In the genomic region with DNA sequence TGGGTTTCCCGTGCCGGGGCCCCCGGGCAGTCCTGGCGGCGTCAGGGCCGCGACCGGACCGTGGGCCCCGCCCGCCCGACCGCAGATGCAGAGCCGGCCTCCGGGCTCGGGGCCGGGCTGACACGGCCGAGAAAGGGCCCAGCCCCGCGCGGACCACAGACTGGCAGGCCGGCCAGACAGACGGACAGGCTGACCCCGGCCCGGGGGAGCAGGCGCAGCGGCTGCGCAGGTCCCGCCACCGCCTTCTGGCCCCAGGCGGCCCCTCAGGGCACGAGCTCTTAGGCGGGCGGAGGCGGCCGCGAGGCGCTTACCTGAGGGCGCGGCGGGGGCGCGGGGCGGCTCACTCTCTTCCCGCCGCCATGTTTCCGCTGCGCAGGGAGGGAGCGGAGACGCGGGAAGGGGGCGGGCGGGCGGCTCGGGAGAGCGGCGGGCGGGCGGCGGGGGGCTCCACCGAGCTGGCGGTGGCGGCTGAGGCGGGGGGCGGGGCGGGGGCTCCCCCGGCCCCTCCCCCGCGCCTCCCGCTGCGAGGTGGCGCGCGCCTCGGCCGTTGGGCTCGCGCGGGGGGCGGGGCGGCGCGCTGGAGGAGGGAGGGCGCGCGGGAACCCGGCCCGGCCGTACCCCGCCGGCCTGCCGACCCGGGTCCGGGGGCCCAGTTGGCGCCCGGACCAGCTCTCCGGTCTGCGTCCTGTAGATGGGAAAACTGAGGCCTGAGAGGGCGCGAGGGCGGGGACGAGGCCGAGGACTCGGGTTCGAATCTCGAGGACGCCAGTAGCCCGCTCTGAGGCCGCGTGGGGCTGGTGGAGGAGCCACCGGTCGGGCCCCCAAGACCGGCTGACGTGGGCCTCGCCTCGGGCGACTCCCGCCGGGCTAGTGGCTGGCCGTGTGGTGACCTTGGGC, we compare ENCODE assay signal across 8 cellular contexts. TPM values are rescaled to one million over a fixed set of nuclear protein-coding genes. Genes with fewer than 3 reads are reported as not detected.
DNase-seq lines count a peak whose midpoint lies in the region; ATAC-seq and TF ChIP-seq lines count a peak whose summit lies in the region.

A gene (minus strand): TSS at position 559 of the 897 bp plus-strand sequence. CDS start 56,173 bp downstream, outside the sequence.

- POLR2A ChIA-PET in Caco-2 (lab: Charles Lee) (no interaction called here), IMR-90 (lab: Charles Lee; ENCODE audit: unreplicated experiment) (interaction anchor here (1.0 kb wide), 1 partner anchor 14 kb away, joined by 4 read pairs; no protein-coding TSS in a partner anchor)

- peaks cover 22% of the 10 kb centered on the region for H3K4me1 Mint-ChIP-seq in Caco-2 (ENCODE audit: low read depth, unreplicated experiment)
- peaks cover 22% of the 10 kb centered on the region for H3K4me1 Mint-ChIP-seq in activated naive CD8-positive, alpha-beta T cell treated with anti-CD3 and anti-CD28 coated beads, Interleukin-2, amount 50 U/mL, for 24 hours

- TF ChIP-seq POLR2A in IMR-90 (IDR thresholded peaks at IDR 0.05; ENCODE audit: low read depth, low read length), result no peak; the same call in 1 of the 2 replicates

- peak within 1 kb of the TSS; percentile 98 for H3K14ac ChIP-seq in IMR-90 (replicated peaks; ENCODE audit: low read depth, low read length)

- H3K4ac ChIP-seq in IMR-90 (ENCODE audit: low read depth, low read length), result peak within 1 kb of the TSS; percentile 93

- peak within 1 kb of the TSS; percentile 37; the same call in 1 of the 3 replicates for H2BK15ac ChIP-seq in IMR-90 (ENCODE audit: low read depth, low read length)

- no peaks in the 10 kb centered on the region for H3K36me3 Mint-ChIP-seq in Caco-2 (ENCODE audit: insufficient read depth, unreplicated experiment)
- H3K36me3 Mint-ChIP-seq in activated naive CD8-positive, alpha-beta T cell treated with anti-CD3 and anti-CD28 coated beads, Interleukin-2, amount 50 U/mL, for 24 hours (ENCODE audit: low read depth), result peaks cover 3% of the 10 kb centered on the region

- no peaks in the 10 kb centered on the region for H3K9me3 ChIP-seq in Caco-2
- no peaks in the 10 kb centered on the region for H3K9me3 ChIP-seq in IMR-90 (ENCODE audit: control insufficient read depth, insufficient read depth, low read length)
- H3K9me3 ChIP-seq in right atrium auricular region, result no peaks in the 10 kb centered on the region

- H3K27ac ChIP-seq in IMR-90 (ENCODE audit: insufficient read depth, low read length) (peak within 1 kb of the TSS; percentile 82), right atrium auricular region (peak within 1 kb of the TSS; percentile 97 to 99), rectal smooth muscle tissue (ENCODE audit: low read depth, low read length) (peak within 1 kb of the TSS; percentile 97)

- peak within 1 kb of the TSS; percentile 71 to 98 for H4K8ac ChIP-seq in IMR-90 (ENCODE audit: low read depth in 2 of 2, low read length in 2 of 2)

- H2BK5ac ChIP-seq in IMR-90 (ENCODE audit: low read depth, low read length, poor library complexity, severe bottlenecking), result peak within 1 kb of the TSS; percentile 85

- no peaks in the 10 kb centered on the region for H3K9me3 Mint-ChIP-seq in Caco-2 (ENCODE audit: unreplicated experiment)
- H3K9me3 Mint-ChIP-seq in activated naive CD8-positive, alpha-beta T cell treated with anti-CD3 and anti-CD28 coated beads, Interleukin-2, amount 50 U/mL, for 24 hours, result no peaks in the 10 kb centered on the region

- H3K4me3 ChIP-seq in Caco-2 (ENCODE audit: low read depth, low read length), result peak within 1 kb of the TSS; percentile 62
- H3K4me3 ChIP-seq in IMR-90 (ENCODE audit: insufficient read depth, low read depth, low read length), result peak within 1 kb of the TSS; percentile 88
- peak within 1 kb of the TSS; percentile 90 to 92 for H3K4me3 ChIP-seq in right atrium auricular region
- H3K4me3 ChIP-seq in rectal smooth muscle tissue (ENCODE audit: low read length), result peak within 1 kb of the TSS; percentile 74

- peak within 1 kb of the TSS; percentile 85 for H4K91ac ChIP-seq in IMR-90 (ENCODE audit: insufficient read depth, low read depth, low read length)

- intact Hi-C loops in Caco-2 (cut with micrococcal nuclease; ENCODE audit: unreplicated experiment) (loop anchor here (10.0 kb wide), 1 partner anchor 117 kb away; no protein-coding TSS in a partner anchor), IMR-90 (cut with micrococcal nuclease) (loop anchor here (5.0 kb wide), 2 partner anchors 90 to 140 kb away; no protein-coding TSS in a partner anchor)

- peak within 1 kb of the TSS; percentile 53 for H3K18ac ChIP-seq in IMR-90 (ENCODE audit: low read depth, low read length)

- H2BK120ac ChIP-seq in IMR-90 (ENCODE audit: low read depth, low read length), result peak within 1 kb of the TSS; percentile 73

- peaks cover 11% of the 10 kb centered on the region; the same call in 1 of the 2 replicates for H4K20me1 ChIP-seq in IMR-90 (ENCODE audit: insufficient read depth, low read length)

- no peak for TF ChIP-seq RAD21 in IMR-90 (IDR thresholded peaks at IDR 0.05; ENCODE audit: low read length)

- H3K27me3 Mint-ChIP-seq in Caco-2 (ENCODE audit: insufficient read depth, unreplicated experiment), result no peaks in the 10 kb centered on the region
- peaks cover 9% of the 10 kb centered on the region for H3K27me3 Mint-ChIP-seq in activated naive CD8-positive, alpha-beta T cell treated with anti-CD3 and anti-CD28 coated beads, Interleukin-2, amount 50 U/mL, for 24 hours

- BruUV-seq in Caco-2 (replicated peaks; lab: Mats Ljungman, UMichigan) (no TSS peak), IMR-90 (replicated peaks; lab: Mats Ljungman, UMichigan) (no TSS peak)

- H3K4me2 ChIP-seq in IMR-90 (ENCODE audit: low read depth, low read length), result peak within 1 kb of the TSS; percentile 87

- H2AK5ac ChIP-seq in IMR-90 (ENCODE audit: low read depth, low read length), result peak within 1 kb of the TSS; percentile 74

- H3K23ac ChIP-seq in IMR-90 (ENCODE audit: low read depth, low read length), result peak within 1 kb of the TSS; percentile 98

- H3K4me3 Mint-ChIP-seq in Caco-2 (ENCODE audit: unreplicated experiment), result peak within 1 kb of the TSS; percentile 80
- H3K4me3 Mint-ChIP-seq in activated naive CD8-positive, alpha-beta T cell treated with anti-CD3 and anti-CD28 coated beads, Interleukin-2, amount 50 U/mL, for 24 hours, result peak within 1 kb of the TSS; percentile 87

- peaks cover 59% of the 10 kb centered on the region for H3K4me1 ChIP-seq in Caco-2
- H3K4me1 ChIP-seq in IMR-90 (ENCODE audit: control insufficient read depth, insufficient read depth, low read length), result peaks cover 7% of the 10 kb centered on the region
- peaks cover 0 to 38% of the 10 kb centered on the region in 2 donors for H3K4me1 ChIP-seq in right atrium auricular region
- peaks cover 13% of the 10 kb centered on the region for H3K4me1 ChIP-seq in rectal smooth muscle tissue (ENCODE audit: control insufficient read depth, insufficient read depth, low read length)

- H2AFZ ChIP-seq in IMR-90 (replicated peaks; ENCODE audit: low read length, poor library complexity), result peak within 1 kb of the TSS; percentile 97

- WGBS in IMR-90 (ENCODE audit: extremely low coverage in 2 of 2, insufficient read length in 1 of 2), 2 experiments, result 1% methylated on average over 39 of the region's 121 CpGs; no CpG with 5 or more reads in 1 of the 2 experiments

- ATAC-seq in GM21360 (IDR thresholded peaks at IDR 0.05; ENCODE audit: unreplicated experiment) (peak; percentile 45), IMR-90 (ENCODE audit: low read depth) (peak; percentile 78), SK-N-SH treated with all-trans-retinoic acid at 6 μM for 48 hours (peak; percentile 41), HG03469 (IDR thresholded peaks at IDR 0.05; ENCODE audit: unreplicated experiment) (no peak)
- ATAC-seq in activated naive CD8-positive, alpha-beta T cell treated with anti-CD3 and anti-CD28 coated beads, Interleukin-2, amount 50 U/mL, for 24 hours, result peak; percentile 56

- in situ Hi-C loops in IMR-90 (cut with MboI; ENCODE audit: low sequenced_read_pairs), result no loop called here

- TF ChIP-seq CTCF in Caco-2 (IDR thresholded peaks at IDR 0.05; ENCODE audit: insufficient read depth in 1 of 2, low read depth in 1 of 2, low read length in 1 of 2, severe bottlenecking in 1 of 2, unreplicated experiment in 1 of 2) (no peak), IMR-90 (conservative IDR thresholded peaks at IDR 0.05; ENCODE audit: low read depth, low read length) (no peak), right atrium auricular region (IDR thresholded peaks at IDR 0.05) (no peak)

- H3K9me1 ChIP-seq in IMR-90 (ENCODE audit: insufficient read depth, low read length), result peaks cover 14% of the 10 kb centered on the region

- peak within 1 kb of the TSS; percentile 93 for H2AK9ac ChIP-seq in IMR-90 (replicated peaks; ENCODE audit: low read depth, low read length, poor library complexity)

- CTCF ChIA-PET in Caco-2 (lab: Charles Lee) (interaction anchor here (0.7 kb wide), 1 partner anchor 219 kb away, joined by 3 read pairs; no protein-coding TSS in a partner anchor), IMR-90 (lab: Yijun Ruan, JAX) (no interaction called here)

- H3K36me3 ChIP-seq in Caco-2 (ENCODE audit: control insufficient read depth, insufficient read depth, low read length) (no peaks in the 10 kb centered on the region), IMR-90 (ENCODE audit: control insufficient read depth, insufficient read depth, low read length) (no peaks in the 10 kb centered on the region), right atrium auricular region (no peaks in the 10 kb centered on the region), rectal smooth muscle tissue (ENCODE audit: control insufficient read depth, insufficient read depth, low read length) (no peaks in the 10 kb centered on the region)

- H3K9ac ChIP-seq in IMR-90 (ENCODE audit: low read depth, low read length) (peak within 1 kb of the TSS; percentile 83), rectal smooth muscle tissue (ENCODE audit: low read length) (peak within 1 kb of the TSS; percentile 64)

- DNase-seq in Caco-2 (peak; percentile 38 to 67), IMR-90 (peak; percentile 12), right atrium auricular region (ENCODE audit: low spot score) (no peak)
- DNase-seq in activated naive CD8-positive, alpha-beta T cell treated with anti-CD3 and anti-CD28 coated beads, Interleukin-2, amount 50 U/mL, for 24 hours, result peak; percentile 58

- peak within 1 kb of the TSS; percentile 76 for H4K5ac ChIP-seq in IMR-90 (ENCODE audit: low read depth, low read length)

- peaks cover 23 to 44% of the 10 kb centered on the region in 2 experiments for H3K79me1 ChIP-seq in IMR-90 (ENCODE audit: low read depth in 1 of 2, low read length in 2 of 2)

- no peaks in the 10 kb centered on the region for H3K27me3 ChIP-seq in Caco-2 (replicated peaks; ENCODE audit: control insufficient read depth, insufficient read depth, low read length)
- H3K27me3 ChIP-seq in IMR-90 (ENCODE audit: control insufficient read depth, insufficient read depth, low read length), result no peaks in the 10 kb centered on the region
- H3K27me3 ChIP-seq in right atrium auricular region, result no peaks in the 10 kb centered on the region
- H3K27me3 ChIP-seq in rectal smooth muscle tissue (ENCODE audit: control insufficient read depth, insufficient read depth, low read length), result no peaks in the 10 kb centered on the region

- no peak within 1 kb of the TSS for H2BK20ac ChIP-seq in IMR-90 (ENCODE audit: low read depth, low read length)

- H3K56ac ChIP-seq in IMR-90 (ENCODE audit: extremely low read depth, insufficient read depth, low read length), result peak within 1 kb of the TSS; percentile 78; the same call in 1 of the 2 replicates

- H3K27ac Mint-ChIP-seq in Caco-2 (ENCODE audit: unreplicated experiment), result peak within 1 kb of the TSS; percentile 53
- peak within 1 kb of the TSS; percentile 93 for H3K27ac Mint-ChIP-seq in activated naive CD8-positive, alpha-beta T cell treated with anti-CD3 and anti-CD28 coated beads, Interleukin-2, amount 50 U/mL, for 24 hours

- dilution Hi-C loops in IMR-90 (cut with HindIII; ENCODE audit: low sequenced_read_pairs, unreplicated experiment), result no loop called here

RNA-seq across cellular contexts. Expression of the gene that starts here (rescaled TPM):
- total RNA-seq in Caco-2 (2022) (25.6 and 27.6 TPM in 2 replicates), IMR-90 (2012; rRNA removed) (9.0 and 9.7 TPM in 2 replicates), right atrium auricular region (10 to 100 TPM; 50.1 to 62.5 TPM)
- 19.4 and 24.0 TPM in 2 replicates for polyA plus RNA-seq in IMR-90 (2012; rRNA removed)
- 13.9 and 14.8 TPM in 2 replicates for polyA plus RNA-seq in IMR-90 (2012; cell fraction: cytosol; rRNA removed)
- 64.5 and 73.2 TPM in 2 replicates for polyA plus RNA-seq in IMR-90 (2012; cell fraction: nucleus; rRNA removed; ENCODE audit: low replicate concordance)
